In genomic region chr9:21995652-21996275, GRCh38 we compare ENCODE assay signal across 1 cellular context.
TF ChIP-seq lines count a peak whose summit lies in the region.

No MANE protein-coding gene starts in this region.

TF ChIP-seq in HepG2, 621 proteins besides CTCF, POLR2A, EP300 and RAD21 (continues in another document):
- TF ChIP-seq ZBTB49 (CRISPR knock-in tag; IDR thresholded peaks at IDR 0.05; ENCODE audit: borderline replicate concordance) (no peak), ZNF543 (CRISPR knock-in tag; IDR thresholded peaks at IDR 0.05) (peak; percentile 50; the same call in 1 of the 2 replicates), RNF2 (conservative IDR thresholded peaks at IDR 0.05; ENCODE audit: low read depth) (peak; percentile 85; the same call in 1 of the 2 replicates), CENPX (CRISPR knock-in tag; IDR thresholded peaks at IDR 0.05) (no peak), ELF3 (CRISPR knock-in tag; IDR thresholded peaks at IDR 0.05) (no peak), REPIN1 (CRISPR knock-in tag; IDR thresholded peaks at IDR 0.05; ENCODE audit: borderline replicate concordance, low read depth) (no peak), NFRKB (IDR thresholded peaks at IDR 0.05) (no peak), PLSCR1 (CRISPR knock-in tag; IDR thresholded peaks at IDR 0.05; ENCODE audit: borderline replicate concordance) (no peak), IKZF5 (CRISPR knock-in tag; IDR thresholded peaks at IDR 0.05) (0 out of 2 replicates have a peak, but pooled peaks have one; percentile 37), ZNF503 (CRISPR knock-in tag; IDR thresholded peaks at IDR 0.05) (peak; percentile 31; the same call in 1 of the 2 replicates), IRX3 (CRISPR knock-in tag; IDR thresholded peaks at IDR 0.05; ENCODE audit: borderline replicate concordance, low read depth) (no peak), POGK (CRISPR knock-in tag; conservative IDR thresholded peaks at IDR 0.05) (no peak), ARID3A (IDR thresholded peaks at IDR 0.05; ENCODE audit: low read depth, low read length) (no peak), ZSCAN9 (CRISPR knock-in tag; IDR thresholded peaks at IDR 0.05; ENCODE audit: borderline replicate concordance) (no peak), NRL (CRISPR knock-in tag; IDR thresholded peaks at IDR 0.05; ENCODE audit: borderline replicate concordance) (0 out of 2 replicates have a peak, but pooled peaks have one; percentile 33), FOSL1 (CRISPR knock-in tag; IDR thresholded peaks at IDR 0.05; ENCODE audit: borderline replicate concordance) (no peak), JARID2 (CRISPR knock-in tag; IDR thresholded peaks at IDR 0.05; ENCODE audit: insufficient replicate concordance) (no peak), PCBP2 (optimal IDR thresholded peaks at IDR 0.05; ENCODE audit: low read depth, low read length, poor library complexity, severe bottlenecking) (no peak), ZC3H13 (CRISPR knock-in tag; IDR thresholded peaks at IDR 0.05) (0 out of 2 replicates have a peak, but pooled peaks have one; percentile 28), ZNF230 (CRISPR knock-in tag; IDR thresholded peaks at IDR 0.05) (no peak), ZNF652 (CRISPR knock-in tag; IDR thresholded peaks at IDR 0.05; ENCODE audit: borderline replicate concordance, low read depth) (no peak), POGZ (CRISPR knock-in tag; IDR thresholded peaks at IDR 0.05) (no peak), HNF1A (IDR thresholded peaks at IDR 0.05; ENCODE audit: low read depth) (no peak), HNF1A (CRISPR knock-in tag; IDR thresholded peaks at IDR 0.05; ENCODE audit: borderline replicate concordance) (no peak), ZNF414 (CRISPR knock-in tag; IDR thresholded peaks at IDR 0.05) (no peak), ZNF777 (CRISPR knock-in tag; IDR thresholded peaks at IDR 0.05) (peak; percentile 62), MAX (IDR thresholded peaks at IDR 0.05) (0 out of 2 replicates have a peak, but pooled peaks have one; percentile 14), ZSCAN30 (CRISPR knock-in tag; IDR thresholded peaks at IDR 0.05) (no peak), TFDP1 (CRISPR knock-in tag; IDR thresholded peaks at IDR 0.05; ENCODE audit: borderline replicate concordance) (peak; percentile 39; the same call in 1 of the 2 replicates), HNRNPH1 (optimal IDR thresholded peaks at IDR 0.05; ENCODE audit: low read depth, low read length) (no peak), HMGA1 (CRISPR knock-in tag; conservative IDR thresholded peaks at IDR 0.05) (no peak), AGO1 (IDR thresholded peaks at IDR 0.05; ENCODE audit: low read depth, low read length, poor library complexity, severe bottlenecking) (no peak), ZNF17 (CRISPR knock-in tag; IDR thresholded peaks at IDR 0.05) (no peak), IRF2 (CRISPR knock-in tag; IDR thresholded peaks at IDR 0.05) (no peak), ZNF530 (CRISPR knock-in tag; IDR thresholded peaks at IDR 0.05; ENCODE audit: low read depth) (no peak), MXD4 (CRISPR knock-in tag; IDR thresholded peaks at IDR 0.05) (no peak), ZIK1 (CRISPR knock-in tag; IDR thresholded peaks at IDR 0.05; ENCODE audit: borderline replicate concordance, low read depth) (no peak), ZNF574 (CRISPR knock-in tag; IDR thresholded peaks at IDR 0.05) (no peak), RFXANK (CRISPR knock-in tag; IDR thresholded peaks at IDR 0.05) (no peak), MYPOP (CRISPR knock-in tag; IDR thresholded peaks at IDR 0.05) (no peak), KMT2B (CRISPR knock-in tag; IDR thresholded peaks at IDR 0.05) (no peak)
